8 cellular contexts compared by ENCODE assay signal in the genomic region with DNA sequence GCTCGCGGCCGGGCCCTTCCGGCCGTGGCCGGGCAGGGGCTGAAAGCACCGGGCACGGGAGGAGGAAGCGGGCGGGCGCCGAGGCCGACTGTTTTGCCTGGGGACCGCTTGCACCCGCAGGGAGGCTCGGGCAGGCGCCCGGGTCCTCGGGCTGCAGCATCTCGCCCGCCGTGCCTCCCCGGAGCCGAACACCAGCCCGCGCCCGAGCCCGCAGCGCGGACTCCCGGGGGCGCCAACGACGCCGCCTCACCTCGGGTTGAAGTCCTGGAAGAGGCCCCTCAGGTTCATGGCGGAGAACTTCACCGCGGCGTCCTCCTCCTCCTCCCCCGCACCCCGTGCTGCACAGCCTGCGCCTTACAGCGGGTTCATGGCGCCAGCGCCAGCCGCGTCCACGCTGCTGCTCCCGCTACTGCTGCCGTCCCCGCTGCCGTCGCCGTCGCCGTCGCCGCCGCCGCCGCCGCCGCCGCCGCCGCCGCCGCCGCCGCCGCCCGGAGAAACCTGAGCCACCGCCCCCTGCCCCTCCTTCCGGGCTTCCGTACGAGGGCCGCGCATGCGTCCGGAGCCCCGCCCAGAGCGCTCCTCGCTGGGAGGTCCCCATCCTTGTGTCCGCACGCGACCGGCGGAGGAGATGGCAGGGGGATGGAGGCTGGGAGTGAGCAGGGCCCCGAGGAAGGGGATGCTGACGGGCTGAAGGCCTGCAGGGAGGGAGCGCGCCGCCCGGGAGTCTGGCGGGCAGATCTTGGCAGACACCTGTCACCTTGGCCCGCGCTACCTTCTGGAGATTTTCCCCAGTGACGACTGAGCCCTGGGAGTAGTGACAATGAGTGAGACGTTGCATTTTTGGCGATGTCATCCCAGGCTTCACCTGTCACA. TPM values are rescaled to one million over a fixed set of nuclear protein-coding genes. Genes with fewer than 3 reads are reported as not detected.
DNase-seq lines count a peak whose midpoint lies in the region; ATAC-seq and TF ChIP-seq lines count a peak whose summit lies in the region.

A gene (minus strand): TSS at position 500 of the 873 bp plus-strand sequence. CDS start 212 bp downstream, at position 288.

- TF ChIP-seq CTCF in AG09309 (IDR thresholded peaks at IDR 0.05; ENCODE audit: control insufficient read depth, insufficient read depth, low read depth, low read length, missing control alignments): no peak

- ATAC-seq in GM19035 (IDR thresholded peaks at IDR 0.05; ENCODE audit: unreplicated experiment): peak; percentile 97
- ATAC-seq in HG03280 (IDR thresholded peaks at IDR 0.05; ENCODE audit: unreplicated experiment): peak; percentile 89

- DNase-seq in AG09309 (ENCODE audit: low read depth) (no peak), NCI-H510A treated with DMSO at 0.1 percent for 48 hours (lab: John Stamatoyannopoulos, UW) (peak; percentile 25), medulla oblongata (ENCODE audit: extremely low spot score) (peak; percentile 31)
- peak; percentile 83 for DNase-seq in activated CD4-positive, alpha-beta memory T cell treated with anti-CD3 and anti-CD28 coated beads for 36 hours
- DNase-seq in stimulated activated CD8-positive, alpha-beta memory T cell treated with anti-CD3 and anti-CD28 coated beads, Interleukin-12 subunit alpha, Interleukin-12 subunit beta, amount 100 ng/mL, for 1 hour (ENCODE audit: low read depth): peak; percentile 52

- peaks cover 35% of the 10 kb centered on the region for H3K4me1 Mint-ChIP-seq in activated CD4-positive, alpha-beta memory T cell treated with anti-CD3 and anti-CD28 coated beads for 36 hours (ENCODE audit: low read depth)

- POLR2A ChIA-PET in activated CD4-positive, alpha-beta memory T cell treated with anti-CD3 and anti-CD28 coated beads for 36 hours (lab: Charles Lee): no interaction called here

- H3K9me3 ChIP-seq in ectodermal cell (ENCODE audit: control insufficient read depth, low read length): no peaks in the 10 kb centered on the region

- no peak within 1 kb of the TSS for H3K27ac ChIP-seq in ectodermal cell (ENCODE audit: insufficient read depth, low read depth, low read length, poor library complexity, severe bottlenecking)

- peak within 1 kb of the TSS; percentile 38 for H3K27ac Mint-ChIP-seq in activated CD4-positive, alpha-beta memory T cell treated with anti-CD3 and anti-CD28 coated beads for 36 hours

- CTCF ChIA-PET in activated CD4-positive, alpha-beta memory T cell treated with anti-CD3 and anti-CD28 coated beads for 36 hours (lab: Charles Lee): no interaction called here

- no peaks in the 10 kb centered on the region for H3K9me3 Mint-ChIP-seq in activated CD4-positive, alpha-beta memory T cell treated with anti-CD3 and anti-CD28 coated beads for 36 hours

- H3K4me3 ChIP-seq in AG09309 (ENCODE audit: control insufficient read depth, low read depth, low read length) (peak within 1 kb of the TSS; percentile 59), ectodermal cell (ENCODE audit: insufficient read depth, low read depth, low read length) (peak within 1 kb of the TSS; percentile 53)

- no peaks in the 10 kb centered on the region for H3K27me3 Mint-ChIP-seq in activated CD4-positive, alpha-beta memory T cell treated with anti-CD3 and anti-CD28 coated beads for 36 hours

- WGBS in ectodermal cell, 2 experiments: 0 to 1% methylated on average over 101 of the region's 101 CpGs

- intact Hi-C loops in activated CD4-positive, alpha-beta memory T cell treated with anti-CD3 and anti-CD28 coated beads for 36 hours (cut with micrococcal nuclease): loop anchor here (1.0 to 10.0 kb wide), 2 partner anchors 127 to 1717 kb away; a partner anchor contains a TSS

- no peaks in the 10 kb centered on the region for H3K36me3 ChIP-seq in ectodermal cell (ENCODE audit: control insufficient read depth, insufficient read depth, low read length)

- H3K4me3 Mint-ChIP-seq in activated CD4-positive, alpha-beta memory T cell treated with anti-CD3 and anti-CD28 coated beads for 36 hours: peak within 1 kb of the TSS; percentile 87

- peaks cover 22% of the 10 kb centered on the region for H3K27me3 ChIP-seq in ectodermal cell (ENCODE audit: control insufficient read depth, insufficient read depth, low read length, poor library complexity, severe bottlenecking)

- no peaks in the 10 kb centered on the region for H3K4me1 ChIP-seq in ectodermal cell (ENCODE audit: control insufficient read depth, insufficient read depth, low read length)

- H3K36me3 Mint-ChIP-seq in activated CD4-positive, alpha-beta memory T cell treated with anti-CD3 and anti-CD28 coated beads for 36 hours: no peaks in the 10 kb centered on the region

RNA-seq across cellular contexts. Expression of the gene that starts here (rescaled TPM):
- 10 to 100 TPM; 10.5 to 12.7 TPM for total RNA-seq in activated CD4-positive, alpha-beta memory T cell treated with anti-CD3 and anti-CD28 coated beads for 36 hours
- 17.8 TPM for polyA plus RNA-seq in ectodermal cell (2013, experiment 1 of 4)
- polyA plus RNA-seq in ectodermal cell (2013, experiment 2 of 4): 19.0 TPM
- 18.5 TPM for polyA plus RNA-seq in ectodermal cell (2013, experiment 3 of 4)
- polyA plus RNA-seq in ectodermal cell (2013, experiment 4 of 4): 19.3 TPM
